1 cellular context compared by ENCODE assay signal in genomic region chr10:112643600-112643999, GRCh38.
TF ChIP-seq lines count a peak whose summit lies in the region.

No MANE protein-coding gene starts in this region.

TF ChIP-seq in HepG2, 621 proteins besides CTCF, POLR2A, EP300 and RAD21 (continued from another document and continues in another):
- TF ChIP-seq ZHX2 (IDR thresholded peaks at IDR 0.05; ENCODE audit: low read depth) (peak; percentile 67; the same call in 1 of the 2 replicates), ZHX2 (CRISPR knock-in tag; IDR thresholded peaks at IDR 0.05; ENCODE audit: borderline replicate concordance) (no peak), ZNF510 (CRISPR knock-in tag; IDR thresholded peaks at IDR 0.05; ENCODE audit: low read depth) (no peak), IRX3 (CRISPR knock-in tag; IDR thresholded peaks at IDR 0.05; ENCODE audit: borderline replicate concordance, low read depth) (no peak), ZNF841 (CRISPR knock-in tag; IDR thresholded peaks at IDR 0.05; ENCODE audit: borderline replicate concordance) (no peak), GABPB1 (CRISPR knock-in tag; IDR thresholded peaks at IDR 0.05) (no peak), MED13 (CRISPR knock-in tag; IDR thresholded peaks at IDR 0.05) (no peak), ZC3H4 (CRISPR knock-in tag; IDR thresholded peaks at IDR 0.05; ENCODE audit: borderline replicate concordance) (no peak), ZNF678 (CRISPR knock-in tag; IDR thresholded peaks at IDR 0.05) (no peak), MIXL1 (CRISPR knock-in tag; IDR thresholded peaks at IDR 0.05) (peak; percentile 96), ZBTB42 (CRISPR knock-in tag; IDR thresholded peaks at IDR 0.05) (no peak), NAIF1 (CRISPR knock-in tag; IDR thresholded peaks at IDR 0.05; ENCODE audit: borderline replicate concordance) (no peak), ZNF333 (CRISPR knock-in tag; IDR thresholded peaks at IDR 0.05; ENCODE audit: borderline replicate concordance) (no peak), FOXK1 (CRISPR knock-in tag; IDR thresholded peaks at IDR 0.05; ENCODE audit: borderline replicate concordance, low read depth) (peak; percentile 97; the same call in 1 of the 2 replicates), ZFX (CRISPR knock-in tag; IDR thresholded peaks at IDR 0.05; ENCODE audit: low read depth) (no peak), NFE2L2 (IDR thresholded peaks at IDR 0.05; ENCODE audit: low read length) (no peak), SRSF1 (optimal IDR thresholded peaks at IDR 0.05; ENCODE audit: low read depth, low read length) (no peak), KDM5A (IDR thresholded peaks at IDR 0.05; ENCODE audit: borderline replicate concordance, low read length) (no peak), ZNF205 (CRISPR knock-in tag; IDR thresholded peaks at IDR 0.05) (peak; percentile 69; the same call in 1 of the 2 replicates), CREB1 (IDR thresholded peaks at IDR 0.05) (no peak), CREB1 (CRISPR knock-in tag; IDR thresholded peaks at IDR 0.05) (peak; percentile 80), KLF6 (CRISPR knock-in tag; IDR thresholded peaks at IDR 0.05) (peak; percentile 80; the same call in 1 of the 2 replicates), ZNF30 (CRISPR knock-in tag; IDR thresholded peaks at IDR 0.05) (no peak), ZFAT (CRISPR knock-in tag; conservative IDR thresholded peaks at IDR 0.05) (no peak), NFIC (IDR thresholded peaks at IDR 0.05; ENCODE audit: low read length) (peak; percentile 86), GZF1 (CRISPR knock-in tag; IDR thresholded peaks at IDR 0.05) (no peak), ZNF232 (CRISPR knock-in tag; IDR thresholded peaks at IDR 0.05; ENCODE audit: borderline replicate concordance) (no peak), XBP1 (CRISPR knock-in tag; IDR thresholded peaks at IDR 0.05) (no peak), PATZ1 (CRISPR knock-in tag; IDR thresholded peaks at IDR 0.05) (peak; percentile 33; the same call in 1 of the 2 replicates), ZNF296 (CRISPR knock-in tag; conservative IDR thresholded peaks at IDR 0.05) (no peak), PHF20 (CRISPR knock-in tag; IDR thresholded peaks at IDR 0.05) (no peak), KLF11 (CRISPR knock-in tag; IDR thresholded peaks at IDR 0.05) (0 out of 2 replicates have a peak, but pooled peaks have one; percentile 38), GATAD1 (CRISPR knock-in tag; IDR thresholded peaks at IDR 0.05) (peak; percentile 71), RXRB (CRISPR knock-in tag; IDR thresholded peaks at IDR 0.05; ENCODE audit: borderline replicate concordance) (peak; percentile 88), SOX5 (CRISPR knock-in tag; IDR thresholded peaks at IDR 0.05; ENCODE audit: borderline replicate concordance) (peak; percentile 95), NFRKB (IDR thresholded peaks at IDR 0.05) (no peak), PAF1 (CRISPR knock-in tag; IDR thresholded peaks at IDR 0.05) (no peak), THAP11 (CRISPR knock-in tag; IDR thresholded peaks at IDR 0.05) (peak; percentile 86), FOXK2 (IDR thresholded peaks at IDR 0.05) (peak; percentile 55), ZMYM2 (CRISPR knock-in tag; IDR thresholded peaks at IDR 0.05) (no peak)
- TF ChIP-seq, protein P1, sequence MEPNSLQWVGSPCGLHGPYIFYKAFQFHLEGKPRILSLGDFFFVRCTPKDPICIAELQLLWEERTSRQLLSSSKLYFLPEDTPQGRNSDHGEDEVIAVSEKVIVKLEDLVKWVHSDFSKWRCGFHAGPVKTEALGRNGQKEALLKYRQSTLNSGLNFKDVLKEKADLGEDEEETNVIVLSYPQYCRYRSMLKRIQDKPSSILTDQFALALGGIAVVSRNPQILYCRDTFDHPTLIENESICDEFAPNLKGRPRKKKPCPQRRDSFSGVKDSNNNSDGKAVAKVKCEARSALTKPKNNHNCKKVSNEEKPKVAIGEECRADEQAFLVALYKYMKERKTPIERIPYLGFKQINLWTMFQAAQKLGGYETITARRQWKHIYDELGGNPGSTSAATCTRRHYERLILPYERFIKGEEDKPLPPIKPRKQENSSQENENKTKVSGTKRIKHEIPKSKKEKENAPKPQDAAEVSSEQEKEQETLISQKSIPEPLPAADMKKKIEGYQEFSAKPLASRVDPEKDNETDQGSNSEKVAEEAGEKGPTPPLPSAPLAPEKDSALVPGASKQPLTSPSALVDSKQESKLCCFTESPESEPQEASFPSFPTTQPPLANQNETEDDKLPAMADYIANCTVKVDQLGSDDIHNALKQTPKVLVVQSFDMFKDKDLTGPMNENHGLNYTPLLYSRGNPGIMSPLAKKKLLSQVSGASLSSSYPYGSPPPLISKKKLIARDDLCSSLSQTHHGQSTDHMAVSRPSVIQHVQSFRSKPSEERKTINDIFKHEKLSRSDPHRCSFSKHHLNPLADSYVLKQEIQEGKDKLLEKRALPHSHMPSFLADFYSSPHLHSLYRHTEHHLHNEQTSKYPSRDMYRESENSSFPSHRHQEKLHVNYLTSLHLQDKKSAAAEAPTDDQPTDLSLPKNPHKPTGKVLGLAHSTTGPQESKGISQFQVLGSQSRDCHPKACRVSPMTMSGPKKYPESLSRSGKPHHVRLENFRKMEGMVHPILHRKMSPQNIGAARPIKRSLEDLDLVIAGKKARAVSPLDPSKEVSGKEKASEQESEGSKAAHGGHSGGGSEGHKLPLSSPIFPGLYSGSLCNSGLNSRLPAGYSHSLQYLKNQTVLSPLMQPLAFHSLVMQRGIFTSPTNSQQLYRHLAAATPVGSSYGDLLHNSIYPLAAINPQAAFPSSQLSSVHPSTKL (CRISPR knock-in tag; IDR thresholded peaks at IDR 0.05), result peak; percentile 99
- TF ChIP-seq, protein P2, sequence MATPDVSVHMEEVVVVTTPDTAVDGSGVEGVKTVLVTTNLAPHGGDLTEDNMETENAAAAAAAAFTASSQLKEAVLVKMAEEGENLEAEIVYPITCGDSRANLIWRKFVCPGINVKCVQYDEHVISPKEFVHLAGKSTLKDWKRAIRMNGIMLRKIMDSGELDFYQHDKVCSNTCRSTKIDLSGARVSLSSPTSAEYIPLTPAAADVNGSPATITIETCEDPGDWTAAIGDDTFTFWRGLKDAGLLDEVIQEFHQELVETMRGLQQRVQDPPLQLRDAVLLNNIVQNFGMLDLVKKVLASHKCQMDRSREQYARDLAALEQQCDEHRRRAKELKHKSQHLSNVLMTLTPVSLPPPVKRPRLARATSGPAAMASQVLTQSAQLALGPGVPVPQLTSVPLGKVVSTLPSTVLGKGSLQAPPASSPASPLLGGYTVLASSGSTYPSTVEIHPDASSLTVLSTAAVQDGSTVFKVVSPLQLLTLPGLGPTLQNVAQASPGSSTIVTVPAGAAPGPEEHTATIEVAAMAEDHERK (CRISPR knock-in tag; IDR thresholded peaks at IDR 0.05; ENCODE audit: low read depth), result no peak
- TF ChIP-seq, protein P3, sequence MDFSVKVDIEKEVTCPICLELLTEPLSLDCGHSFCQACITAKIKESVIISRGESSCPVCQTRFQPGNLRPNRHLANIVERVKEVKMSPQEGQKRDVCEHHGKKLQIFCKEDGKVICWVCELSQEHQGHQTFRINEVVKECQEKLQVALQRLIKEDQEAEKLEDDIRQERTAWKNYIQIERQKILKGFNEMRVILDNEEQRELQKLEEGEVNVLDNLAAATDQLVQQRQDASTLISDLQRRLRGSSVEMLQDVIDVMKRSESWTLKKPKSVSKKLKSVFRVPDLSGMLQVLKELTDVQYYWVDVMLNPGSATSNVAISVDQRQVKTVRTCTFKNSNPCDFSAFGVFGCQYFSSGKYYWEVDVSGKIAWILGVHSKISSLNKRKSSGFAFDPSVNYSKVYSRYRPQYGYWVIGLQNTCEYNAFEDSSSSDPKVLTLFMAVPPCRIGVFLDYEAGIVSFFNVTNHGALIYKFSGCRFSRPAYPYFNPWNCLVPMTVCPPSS (IDR thresholded peaks at IDR 0.05), result no peak
- TF ChIP-seq, protein P4, sequence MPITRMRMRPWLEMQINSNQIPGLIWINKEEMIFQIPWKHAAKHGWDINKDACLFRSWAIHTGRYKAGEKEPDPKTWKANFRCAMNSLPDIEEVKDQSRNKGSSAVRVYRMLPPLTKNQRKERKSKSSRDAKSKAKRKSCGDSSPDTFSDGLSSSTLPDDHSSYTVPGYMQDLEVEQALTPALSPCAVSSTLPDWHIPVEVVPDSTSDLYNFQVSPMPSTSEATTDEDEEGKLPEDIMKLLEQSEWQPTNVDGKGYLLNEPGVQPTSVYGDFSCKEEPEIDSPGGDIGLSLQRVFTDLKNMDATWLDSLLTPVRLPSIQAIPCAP (CRISPR knock-in tag; IDR thresholded peaks at IDR 0.05; ENCODE audit: low read depth), result no peak
- TF ChIP-seq, protein P5, sequence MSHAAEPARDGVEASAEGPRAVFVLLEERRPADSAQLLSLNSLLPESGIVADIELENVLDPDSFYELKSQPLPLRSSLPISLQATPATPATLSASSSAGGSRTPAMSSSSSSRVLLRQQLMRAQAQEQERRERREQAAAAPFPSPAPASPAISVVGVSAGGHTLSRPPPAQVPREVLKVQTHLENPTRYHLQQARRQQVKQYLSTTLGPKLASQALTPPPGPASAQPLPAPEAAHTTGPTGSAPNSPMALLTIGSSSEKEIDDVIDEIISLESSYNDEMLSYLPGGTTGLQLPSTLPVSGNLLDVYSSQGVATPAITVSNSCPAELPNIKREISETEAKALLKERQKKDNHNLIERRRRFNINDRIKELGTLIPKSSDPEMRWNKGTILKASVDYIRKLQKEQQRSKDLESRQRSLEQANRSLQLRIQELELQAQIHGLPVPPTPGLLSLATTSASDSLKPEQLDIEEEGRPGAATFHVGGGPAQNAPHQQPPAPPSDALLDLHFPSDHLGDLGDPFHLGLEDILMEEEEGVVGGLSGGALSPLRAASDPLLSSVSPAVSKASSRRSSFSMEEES (CRISPR knock-in tag; IDR thresholded peaks at IDR 0.05), result peak; percentile 31; the same call in 1 of the 2 replicates
- TF ChIP-seq, protein P6, sequence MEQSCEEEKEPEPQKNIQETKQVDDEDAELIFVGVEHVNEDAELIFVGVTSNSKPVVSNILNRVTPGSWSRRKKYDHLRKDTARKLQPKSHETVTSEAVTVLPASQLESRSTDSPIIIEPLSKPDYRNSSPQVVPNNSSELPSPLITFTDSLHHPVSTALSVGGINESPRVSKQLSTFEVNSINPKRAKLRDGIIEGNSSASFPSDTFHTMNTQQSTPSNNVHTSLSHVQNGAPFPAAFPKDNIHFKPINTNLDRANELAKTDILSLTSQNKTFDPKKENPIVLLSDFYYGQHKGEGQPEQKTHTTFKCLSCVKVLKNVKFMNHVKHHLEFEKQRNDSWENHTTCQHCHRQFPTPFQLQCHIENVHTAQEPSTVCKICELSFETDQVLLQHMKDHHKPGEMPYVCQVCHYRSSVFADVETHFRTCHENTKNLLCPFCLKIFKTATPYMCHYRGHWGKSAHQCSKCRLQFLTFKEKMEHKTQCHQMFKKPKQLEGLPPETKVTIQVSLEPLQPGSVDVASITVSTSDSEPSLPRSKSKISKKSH (CRISPR knock-in tag; IDR thresholded peaks at IDR 0.05; ENCODE audit: borderline replicate concordance), result no peak
- TF ChIP-seq, protein P7, sequence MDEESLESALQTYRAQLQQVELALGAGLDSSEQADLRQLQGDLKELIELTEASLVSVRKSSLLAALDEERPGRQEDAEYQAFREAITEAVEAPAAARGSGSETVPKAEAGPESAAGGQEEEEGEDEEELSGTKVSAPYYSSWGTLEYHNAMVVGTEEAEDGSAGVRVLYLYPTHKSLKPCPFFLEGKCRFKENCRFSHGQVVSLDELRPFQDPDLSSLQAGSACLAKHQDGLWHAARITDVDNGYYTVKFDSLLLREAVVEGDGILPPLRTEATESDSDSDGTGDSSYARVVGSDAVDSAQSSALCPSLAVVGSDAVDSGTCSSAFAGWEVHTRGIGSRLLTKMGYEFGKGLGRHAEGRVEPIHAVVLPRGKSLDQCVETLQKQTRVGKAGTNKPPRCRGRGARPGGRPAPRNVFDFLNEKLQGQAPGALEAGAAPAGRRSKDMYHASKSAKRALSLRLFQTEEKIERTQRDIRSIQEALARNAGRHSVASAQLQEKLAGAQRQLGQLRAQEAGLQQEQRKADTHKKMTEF (CRISPR knock-in tag; IDR thresholded peaks at IDR 0.05), result peak; percentile 85; the same call in 1 of the 2 replicates
